17 cellular contexts compared by ENCODE assay signal in the genomic region with DNA sequence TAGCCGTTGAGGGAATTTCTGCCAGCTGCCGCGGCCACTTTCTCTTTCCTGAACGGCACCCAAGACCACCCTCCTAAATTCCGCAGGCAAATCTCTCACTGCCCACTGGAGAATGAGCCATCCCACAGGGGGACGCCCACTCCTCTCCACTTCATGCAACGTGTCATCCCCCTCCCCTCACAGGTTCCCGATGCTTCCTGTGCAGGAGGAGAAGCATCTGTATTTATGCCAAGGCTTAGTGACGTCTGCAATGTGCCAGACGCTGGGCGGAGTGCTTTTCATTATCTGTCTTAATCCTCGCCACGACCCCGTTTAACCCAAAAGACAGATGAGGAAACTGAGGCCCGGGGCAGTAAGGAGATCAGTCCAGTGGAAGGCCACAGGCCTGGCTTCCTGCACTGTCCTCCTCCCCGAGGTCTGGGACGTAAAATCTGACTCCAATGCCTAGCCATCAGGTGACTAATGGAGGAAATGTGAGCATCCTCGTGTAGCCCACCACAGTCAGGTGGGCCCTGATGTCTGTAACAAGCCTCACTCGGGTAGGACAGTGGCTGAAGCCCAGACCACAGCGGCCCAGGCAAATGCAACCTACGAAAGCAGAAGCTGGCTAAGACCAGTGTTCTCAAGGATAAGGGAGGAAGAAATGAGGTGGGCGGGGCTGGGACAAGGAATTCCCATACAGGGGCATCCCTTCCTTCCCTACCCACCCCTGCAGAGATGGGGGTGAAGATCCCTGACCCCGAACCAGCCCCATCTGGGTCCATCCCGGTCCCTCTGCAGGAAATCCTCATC. TPM values are rescaled to one million over a fixed set of nuclear protein-coding genes. Genes with fewer than 3 reads are reported as not detected.
DNase-seq lines count a peak whose midpoint lies in the region; FAIRE-seq and TF ChIP-seq lines count a peak whose summit lies in the region.
"Had no signal": no experiment of that assay in that cellular context is flagged by ENCODE, and none has a peak within 500 bp of the region (broad histone marks: within the 10 kb centered on the region; RNA-seq: fewer than 3 reads in every experiment).

No MANE protein-coding gene starts in this region.

- H4K91ac ChIP-seq in H1 (replicated peaks; ENCODE audit: insufficient read length, low read length), result peak overlapping the region; percentile 54

- POLR2A ChIA-PET in RWPE1 (lab: Yijun Ruan, JAX; ENCODE audit: low non-redundant PET) (no interaction called here), H1 (lab: Charles Lee; ENCODE audit: partially characterized antibody) (interaction anchor here (1.8 to 2.4 kb wide), 2 partner anchors 12 to 20 kb away, joined by 7 to 9 read pairs; no protein-coding TSS in a partner anchor)

- H3K9me3 ChIP-seq in H1 (ENCODE audit: insufficient read depth in 2 of 2, low read depth in 1 of 2, low read length in 1 of 2) (no peaks in the 10 kb centered on the region), muscle layer of duodenum (ENCODE audit: control insufficient read depth in 1 of 2, low read length in 2 of 2) (no peaks in the 10 kb centered on the region), thyroid gland (no peaks in the 10 kb centered on the region)
- H3K9me3 ChIP-seq: HAP-1 had no signal

- H3K27ac Mint-ChIP-seq in activated naive CD8-positive, alpha-beta T cell treated with anti-CD3 and anti-CD28 coated beads for 36 hours, result no peak overlapping the region
- H3K27ac Mint-ChIP-seq: CD4-positive, alpha-beta memory T cell; stimulated activated naive B cell treated with anti-CD40 and anti-IgM and Interleukin-4, amounts not matched to agents 10 μg/mL and 1 μg/mL and 100 μg/mL, for 72 hours; T-helper 2 cell treated with Interferon-gamma antibody and Interleukin-4, amounts not matched to agents 5 μg/mL and 100 μg/mL, for 36 hours had no signal

- no peak for DNase-seq in RWPE1 (ENCODE audit: low spot score)
- no peak for DNase-seq in H1 (ENCODE audit: low read depth in 1 of 2, low spot score in 2 of 2)
- no peak for DNase-seq in thyroid gland
- no peak for DNase-seq in RKO (ENCODE audit: low spot score)
- no peak for DNase-seq in NCI-H345 treated with DMSO at 0.1 percent for 48 hours (lab: John Stamatoyannopoulos, UW; ENCODE audit: unreplicated experiment)
- DNase-seq in activated naive CD8-positive, alpha-beta T cell treated with anti-CD3 and anti-CD28 coated beads for 36 hours, result no peak
- DNase-seq: activated CD4-positive, alpha-beta T cell treated with anti-CD3 and anti-CD28 coated beads, Interleukin-2, amount 50 U/mL, for 1 hour; activated T-cell treated with anti-CD3 and anti-CD28 coated beads, Interleukin-2, amount 50 U/mL, for 4 hours; CD4-positive, alpha-beta memory T cell; SIG-M5; stimulated activated naive B cell treated with anti-CD40 and anti-IgM and Interleukin-4, amounts not matched to agents 10 μg/mL and 1 μg/mL and 100 μg/mL, for 72 hours had no signal

- no peak overlapping the region for H3K14ac ChIP-seq in H1 (ENCODE audit: insufficient read length)

- 80% methylated on average over 24 of the region's 24 CpGs; no CpG with 5 or more reads in 1 of the 2 experiments for WGBS in H1 (ENCODE audit: extremely low coverage in 1 of 2, insufficient coverage in 1 of 2, insufficient read length in 1 of 2, insufficient replicate concordance in 2 of 2, low coverage in 1 of 2, low lambda C conversion rate in 2 of 2, missing lambda C conversion rate in 1 of 2), 2 experiments
- WGBS in thyroid gland, 2 donors, result 56 to 62% methylated on average over 24 of the region's 24 CpGs

- no peaks in the 10 kb centered on the region for H3K9me3 Mint-ChIP-seq in activated naive CD8-positive, alpha-beta T cell treated with anti-CD3 and anti-CD28 coated beads for 36 hours
- H3K9me3 Mint-ChIP-seq: activated T-cell treated with anti-CD3 and anti-CD28 coated beads, Interleukin-2, amount 50 U/mL, for 4 hours; CD4-positive, alpha-beta memory T cell; IgD-negative memory B cell; neural crest cell; stimulated activated naive B cell treated with anti-CD40 and anti-IgM and Interleukin-4, amounts not matched to agents 10 μg/mL and 1 μg/mL and 100 μg/mL, for 72 hours; T-helper 2 cell treated with Interferon-gamma antibody and Interleukin-4, amounts not matched to agents 5 μg/mL and 100 μg/mL, for 36 hours had no signal

- FAIRE-seq in H1 (lab: Jason Lieb, UNC), result peak; percentile 36

- H3K36me3 ChIP-seq in H1 (ENCODE audit: control insufficient read depth in 2 of 4, insufficient read depth in 4 of 4, low read length in 3 of 4) (no peaks in the 10 kb centered on the region), muscle layer of duodenum (ENCODE audit: control insufficient read depth in 1 of 2, insufficient read depth in 2 of 2, low read length in 2 of 2) (no peaks in the 10 kb centered on the region), thyroid gland (no peaks in the 10 kb centered on the region)
- H3K36me3 ChIP-seq: HAP-1 had no signal

- H3K36me3 Mint-ChIP-seq in activated naive CD8-positive, alpha-beta T cell treated with anti-CD3 and anti-CD28 coated beads for 36 hours, result no peaks in the 10 kb centered on the region
- H3K36me3 Mint-ChIP-seq: CD4-positive, alpha-beta memory T cell; IgD-negative memory B cell; stimulated activated naive B cell treated with anti-CD40 and anti-IgM and Interleukin-4, amounts not matched to agents 10 μg/mL and 1 μg/mL and 100 μg/mL, for 72 hours had no signal

- no peak overlapping the region for H2BK120ac ChIP-seq in H1 (replicated peaks; ENCODE audit: low read depth, low read length)

- intact Hi-C loops in thyroid gland (cut with DNase I), result no loop called here

- H3K4me1 ChIP-seq in H1 (replicated peaks in 1 of 4; ENCODE audit: control insufficient read depth in 3 of 4, insufficient read depth in 4 of 4, low read length in 3 of 4) (peaks cover 15 to 34% (median 24%) of the 10 kb centered on the region in 4 experiments), muscle layer of duodenum (ENCODE audit: control insufficient read depth in 1 of 2, insufficient read depth in 2 of 2, low read length in 2 of 2) (peaks cover 0 to 42% of the 10 kb centered on the region in 2 donors), thyroid gland (peaks cover 0 to 4% of the 10 kb centered on the region in 2 donors)

- H3K4me2 ChIP-seq in H1 (ENCODE audit: insufficient read depth in 1 of 2, low read depth in 2 of 2, low read length in 2 of 2), result no peak overlapping the region

- TF ChIP-seq CTCF in RWPE1 (conservative IDR thresholded peaks at IDR 0.05; ENCODE audit: low read depth) (no peak), H1 (IDR thresholded peaks at IDR 0.05; ENCODE audit: control extremely low read depth in 1 of 3, insufficient read depth in 1 of 3, low read depth in 1 of 3, low read length in 3 of 3) (no peak), thyroid gland (IDR thresholded peaks at IDR 0.05) (no peak)

- no peak overlapping the region for H4K5ac ChIP-seq in H1 (ENCODE audit: insufficient read length, low read depth, low read length)

- no peak overlapping the region for H3K4ac ChIP-seq in H1 (replicated peaks; ENCODE audit: insufficient read length, low read depth, low read length)

- peak overlapping the region; percentile 94; the same call in 1 of the 2 replicates for H2BK12ac ChIP-seq in H1 (ENCODE audit: low read depth, low read length)

- H3K4me1 Mint-ChIP-seq in activated naive CD8-positive, alpha-beta T cell treated with anti-CD3 and anti-CD28 coated beads for 36 hours, result no peaks in the 10 kb centered on the region
- H3K4me1 Mint-ChIP-seq: CD4-positive, alpha-beta memory T cell had no signal

- H3K56ac ChIP-seq in H1 (replicated peaks; ENCODE audit: insufficient read length, low read depth, low read length), result no peak overlapping the region

- no peak overlapping the region; the same call in 1 of the 2 replicates for H4K8ac ChIP-seq in H1 (ENCODE audit: extremely low read depth, insufficient read depth, low read length)

- no peaks in the 10 kb centered on the region for H4K20me1 ChIP-seq in H1 (replicated peaks in 1 of 2; ENCODE audit: control insufficient read depth in 1 of 2, insufficient read depth in 2 of 2, low read length in 2 of 2)

- no peaks in the 10 kb centered on the region; the same call in 1 of the 2 replicates for H3K23me2 ChIP-seq in H1 (ENCODE audit: low read depth, low read length)

- H3K23ac ChIP-seq in H1 (ENCODE audit: insufficient read length), result no peak overlapping the region

- H2BK5ac ChIP-seq in H1 (ENCODE audit: low read depth, low read length), result peak overlapping the region; percentile 54

- H3K4me3 Mint-ChIP-seq in activated naive CD8-positive, alpha-beta T cell treated with anti-CD3 and anti-CD28 coated beads for 36 hours, result no peak overlapping the region
- H3K4me3 Mint-ChIP-seq: activated T-cell treated with anti-CD3 and anti-CD28 coated beads, Interleukin-2, amount 50 U/mL, for 4 hours; CD4-positive, alpha-beta memory T cell; neural crest cell; T-helper 2 cell treated with Interferon-gamma antibody and Interleukin-4, amounts not matched to agents 5 μg/mL and 100 μg/mL, for 36 hours had no signal

- no peaks in the 10 kb centered on the region for H3K79me2 ChIP-seq in H1 (ENCODE audit: control insufficient read depth in 1 of 2, insufficient read depth in 2 of 2, low read length in 2 of 2)

- H3K18ac ChIP-seq in H1 (ENCODE audit: extremely low read depth, low read length), result 0 out of 2 replicates have a peak overlapping the region, but pooled peaks have one; percentile 9

- no peak overlapping the region for H2AFZ ChIP-seq in H1 (ENCODE audit: low read length)

- H3K27me3 ChIP-seq in H1 (replicated peaks in 1 of 4; ENCODE audit: control insufficient read depth in 3 of 4, extremely low read depth in 1 of 4, insufficient read depth in 3 of 4, low read length in 3 of 4) (no peaks in the 10 kb centered on the region; a peak in 1 of 7 replicates), muscle layer of duodenum (ENCODE audit: low read depth, low read length) (peaks cover 4% of the 10 kb centered on the region), thyroid gland (no peaks in the 10 kb centered on the region)

- H2BK20ac ChIP-seq in H1 (ENCODE audit: low read length), result peak overlapping the region; percentile 49; the same call in 1 of the 2 replicates

- H3K79me1 ChIP-seq in H1 (ENCODE audit: low read depth, low read length), result peaks cover 6% of the 10 kb centered on the region; the same call in 1 of the 2 replicates

- no peak overlapping the region for H3K9ac ChIP-seq in H1 (replicated peaks in 1 of 4; ENCODE audit: extremely low read depth in 1 of 4, low read depth in 3 of 4, low read length in 3 of 4)

- no peak for TF ChIP-seq RAD21 in H1 (IDR thresholded peaks at IDR 0.05 in 1 of 2, conservative IDR thresholded peaks at IDR 0.05 in 1 of 2; ENCODE audit: low read depth in 2 of 2, low read length in 2 of 2)

- peak overlapping the region; percentile 2; the same call in 1 of the 2 replicates for H2BK15ac ChIP-seq in H1 (ENCODE audit: low read length)

- TF ChIP-seq EP300 in H1 (IDR thresholded peaks at IDR 0.05; ENCODE audit: borderline replicate concordance in 1 of 2, low read depth in 2 of 2, low read length in 2 of 2), result no peak

- peaks cover 21% of the 10 kb centered on the region for H3K27me3 Mint-ChIP-seq in activated naive CD8-positive, alpha-beta T cell treated with anti-CD3 and anti-CD28 coated beads for 36 hours

- H3K4me3 ChIP-seq in H1 (ENCODE audit: extremely low read depth in 1 of 4, insufficient read depth in 2 of 4, low read depth in 3 of 4, low read length in 4 of 4) (no peak overlapping the region), muscle layer of duodenum (ENCODE audit: low read depth in 1 of 2, low read length in 2 of 2) (no peak overlapping the region), thyroid gland (replicated peaks in 1 of 3) (no peak overlapping the region)
- H3K4me3 ChIP-seq: HAP-1, skin epidermis had no signal

- CTCF ChIA-PET in RWPE1 (lab: Yijun Ruan, JAX) (interaction anchor here (0.6 kb wide), 1 partner anchor 212 kb away, joined by 4 read pairs; no protein-coding TSS in a partner anchor), H1 (lab: Charles Lee; ENCODE audit: partially characterized antibody) (interaction anchor here (0.6 to 1.5 kb wide), 6 partner anchors 17 to 373 kb away, joined by 3 to 4 read pairs (median 3); no protein-coding TSS in a partner anchor)

- H3K27ac ChIP-seq in RWPE1 (peak overlapping the region; percentile 78), H1 (ENCODE audit: low read depth, low read length) (no peak overlapping the region), muscle layer of duodenum (ENCODE audit: low read length) (peak overlapping the region; percentile 31), thyroid gland (peak overlapping the region in 2 of 3 donors; percentile 25 to 57)

- peak overlapping the region; percentile 54; the same call in 1 of the 2 replicates for H2AK5ac ChIP-seq in H1 (ENCODE audit: low read depth, low read length)

- TF ChIP-seq POLR2A in H1 (IDR thresholded peaks at IDR 0.05; ENCODE audit: control extremely low read depth in 1 of 2, low read depth in 2 of 2, low read length in 2 of 2) (no peak), thyroid gland (IDR thresholded peaks at IDR 0.05) (no peak)

RNA-seq across cellular contexts. Expression of a gene that starts 23.1 kb away (rescaled TPM):
- total RNA-seq in H1 (2021; fragmentation: NEBNext Ultra II Directional; extraction: Animal tissue kit (Norgen Biotek cat#: 25700)), result 4.9 and 5.2 TPM in 2 replicates
- 3.1 and 5.0 TPM in 2 replicates for polyA plus RNA-seq in H1 (2011; rRNA removed)
- 2.5 TPM for polyA plus RNA-seq in H1 (2011; cell fraction: cytosol; rRNA removed)
- polyA plus RNA-seq in H1 (2011; cell fraction: nucleus; rRNA removed), result 5.9 TPM
- 2.5 to 3.7 TPM (median 3.4 TPM) in 4 replicates for polyA plus RNA-seq in H1 (2012, experiment 1 of 2)
- polyA plus RNA-seq in H1 (2012, experiment 2 of 2), result 1.8 TPM
- 2.8 TPM for polyA plus RNA-seq in H1 (2013, experiment 1 of 2)
- 3.1 TPM for polyA plus RNA-seq in H1 (2013, experiment 2 of 2)
- polyA minus RNA-seq in H1 (2011; rRNA and poly(A)+ RNA removed), result 2.0 and 3.1 TPM in 2 replicates
- polyA minus RNA-seq in H1 (2011; cell fraction: cytosol; rRNA and poly(A)+ RNA removed), result 5.6 TPM
- 3.3 TPM for polyA minus RNA-seq in H1 (2011; cell fraction: nucleus; rRNA and poly(A)+ RNA removed)
- total RNA-seq in thyroid gland, result 1 to 10 TPM; 2.5 to 4.5 (median 2.9) TPM
- total RNA-seq in activated naive CD8-positive, alpha-beta T cell treated with anti-CD3 and anti-CD28 coated beads for 36 hours, result under 1 TPM; 0.06 TPM
- polyA plus RNA-seq: IgD-negative memory B cell had no signal
